ENCODE assay signal across 25 cellular contexts in the genomic region with DNA sequence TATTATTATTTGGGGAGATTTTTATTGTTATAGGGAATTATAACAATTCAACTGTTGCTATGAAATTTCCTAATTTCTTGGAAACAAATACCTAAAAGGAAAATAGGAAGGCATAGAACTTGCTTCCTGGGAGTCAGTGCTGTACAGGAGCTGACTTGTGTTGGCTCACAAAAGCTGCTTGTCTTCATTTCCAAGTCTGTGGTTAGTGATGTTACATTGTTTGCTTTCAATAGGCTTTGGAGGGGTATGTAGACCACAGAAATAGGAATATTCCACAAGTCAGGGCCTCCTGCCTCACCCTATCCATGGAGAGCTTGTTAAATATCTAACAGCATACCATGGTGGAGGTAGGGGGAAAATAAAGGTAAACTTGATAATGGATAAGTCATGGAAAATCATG.
"Had no signal": no experiment of that assay in that cellular context is flagged by ENCODE, and none has a peak within 500 bp of the region (broad histone marks: within the 10 kb centered on the region; RNA-seq: fewer than 3 reads in every experiment).

No MANE protein-coding gene starts in this region.

- ATAC-seq: natural killer cell treated with Interleukin-12 subunit alpha and Interleukin-12 subunit beta and Interleukin-15 and Interleukin-18, amount 100 ng/mL, for 72 hours; pancreas; right cardiac atrium; right lobe of liver; stimulated activated effector memory CD8-positive, alpha-beta T cell treated with anti-CD3 and anti-CD28 coated beads, Interleukin-12 subunit alpha, Interleukin-12 subunit beta, amount 100 ng/mL, for 72 hours; stimulated activated naive B cell treated with anti-CD40 and anti-IgM and Interleukin-4, amounts not matched to agents 10 μg/mL and 1 μg/mL and 100 μg/mL, for 72 hours had no signal

- H3K4me1 Mint-ChIP-seq: nephron progenitor cell; neural crest cell; stimulated activated effector memory CD8-positive, alpha-beta T cell treated with anti-CD3 and anti-CD28 coated beads, Interleukin-12 subunit alpha, Interleukin-12 subunit beta, amount 100 ng/mL, for 72 hours; stimulated activated naive B cell treated with anti-CD40 and anti-IgM and Interleukin-4, amounts not matched to agents 10 μg/mL and 1 μg/mL and 100 μg/mL, for 72 hours had no signal

- DNase-seq: nephron progenitor cell; nucleus accumbens; pancreas; right cardiac atrium; right lobe of liver; sigmoid colon; stimulated activated CD4-positive, alpha-beta T cell treated with anti-CD3 and anti-CD28 coated beads, Interleukin-15, amount 100 ng/mL, for 24 hours; stimulated activated CD4-positive, alpha-beta T cell treated with anti-CD3 and anti-CD28 coated beads, Interleukin-2, amount 100 ng/mL, for 24 hours; stimulated activated CD4-positive, alpha-beta T cell treated with anti-CD3 and anti-CD28 coated beads, Interleukin-2, amount 100 ng/mL, for 48 hours; stimulated activated CD4-positive, alpha-beta T cell treated with anti-CD3 and anti-CD28 coated beads, Interleukin-4, amount 100 ng/mL, for 24 hours; stimulated activated naive B cell treated with anti-CD40 and anti-IgM and Interleukin-4, amounts not matched to agents 10 μg/mL and 1 μg/mL and 100 μg/mL, for 72 hours; stimulated activated naive CD4-positive, alpha-beta T cell treated with Interleukin-2 at 50 U/mL for 16 hours; stomach; thyroid gland; trophoblast cell; upper lobe of left lung had no signal

- H3K27me3 ChIP-seq: neutrophil, pancreas, right lobe of liver, sigmoid colon, stomach, thyroid gland, tibial nerve, upper lobe of left lung, vagina had no signal

- H3K4me3 ChIP-seq: pancreas, prostate gland, right lobe of liver, sigmoid colon, stomach, thoracic aorta, thyroid gland, tibial nerve, upper lobe of left lung, vagina had no signal

- H3K27ac ChIP-seq: neutrophil, pancreas, prostate gland, right lobe of liver, sigmoid colon, stomach, thoracic aorta, thyroid gland, tibial nerve, upper lobe of left lung, vagina had no signal

- H3K27me3 Mint-ChIP-seq: natural killer cell treated with Interleukin-12 subunit alpha and Interleukin-12 subunit beta and Interleukin-15 and Interleukin-18, amount 100 ng/mL, for 72 hours; stimulated activated naive B cell treated with anti-CD40 and anti-IgM and Interleukin-4, amounts not matched to agents 10 μg/mL and 1 μg/mL and 100 μg/mL, for 72 hours; stimulated activated naive CD8-positive, alpha-beta T cell treated with anti-CD3 and anti-CD28 coated beads, Interleukin-15, Interleukin-2, amounts not matched to agents 100 ng/mL and 50 ng/mL, for 24 hours had no signal

- H3K36me3 Mint-ChIP-seq: stimulated activated effector memory CD8-positive, alpha-beta T cell treated with anti-CD3 and anti-CD28 coated beads, Interleukin-12 subunit alpha, Interleukin-12 subunit beta, amount 100 ng/mL, for 72 hours; stimulated activated naive B cell treated with anti-CD40 and anti-IgM and Interleukin-4, amounts not matched to agents 10 μg/mL and 1 μg/mL and 100 μg/mL, for 72 hours had no signal

- H3K9me3 ChIP-seq: neutrophil, pancreas, prostate gland, right lobe of liver, sigmoid colon, stomach, thoracic aorta, thyroid gland, tibial nerve, upper lobe of left lung, vagina had no signal

- H3K27ac Mint-ChIP-seq: natural killer cell treated with Interleukin-12 subunit alpha and Interleukin-12 subunit beta and Interleukin-15 and Interleukin-18, amount 100 ng/mL, for 72 hours; nephron progenitor cell; stimulated activated effector memory CD8-positive, alpha-beta T cell treated with anti-CD3 and anti-CD28 coated beads, Interleukin-12 subunit alpha, Interleukin-12 subunit beta, amount 100 ng/mL, for 72 hours; stimulated activated naive B cell treated with anti-CD40 and anti-IgM and Interleukin-4, amounts not matched to agents 10 μg/mL and 1 μg/mL and 100 μg/mL, for 72 hours; stimulated activated naive CD8-positive, alpha-beta T cell treated with anti-CD3 and anti-CD28 coated beads, Interleukin-15, Interleukin-2, amounts not matched to agents 100 ng/mL and 50 ng/mL, for 24 hours had no signal

- H3K4me1 ChIP-seq: pancreas, prostate gland, right lobe of liver, sigmoid colon, stomach, thyroid gland, tibial nerve, upper lobe of left lung, vagina had no signal

- H3K36me3 ChIP-seq: neutrophil, pancreas, prostate gland, right lobe of liver, sigmoid colon, stomach, thoracic aorta, thyroid gland, tibial nerve, upper lobe of left lung, vagina had no signal

- H3K4me3 Mint-ChIP-seq: natural killer cell treated with Interleukin-12 subunit alpha and Interleukin-12 subunit beta and Interleukin-15 and Interleukin-18, amount 100 ng/mL, for 72 hours; nephron progenitor cell; neural crest cell; stimulated activated effector memory CD8-positive, alpha-beta T cell treated with anti-CD3 and anti-CD28 coated beads, Interleukin-12 subunit alpha, Interleukin-12 subunit beta, amount 100 ng/mL, for 72 hours; stimulated activated naive B cell treated with anti-CD40 and anti-IgM and Interleukin-4, amounts not matched to agents 10 μg/mL and 1 μg/mL and 100 μg/mL, for 72 hours; stimulated activated naive CD8-positive, alpha-beta T cell treated with anti-CD3 and anti-CD28 coated beads, Interleukin-15, Interleukin-2, amounts not matched to agents 100 ng/mL and 50 ng/mL, for 24 hours had no signal

- H3K9me3 Mint-ChIP-seq: nephron progenitor cell had no signal
